ENCODE assay signal across 18 cellular contexts in genomic region chr12:71060426-71060825, GRCh38.
DNase-seq lines count a peak whose midpoint lies in the region; ATAC-seq and TF ChIP-seq lines count a peak whose summit lies in the region.
"Had no signal": no experiment of that assay in that cellular context is flagged by ENCODE, and none has a peak within 500 bp of the region (broad histone marks: within the 10 kb centered on the region; RNA-seq: fewer than 3 reads in every experiment).

No MANE protein-coding gene starts in this region.

- peaks cover 1% of the 10 kb centered on the region for H3K9me3 Mint-ChIP-seq in activated naive CD8-positive, alpha-beta T cell treated with anti-CD3 and anti-CD28 coated beads for 36 hours
- H3K9me3 Mint-ChIP-seq: H9 had no signal

- no peak overlapping the region for H3K4me2 ChIP-seq in hepatocyte

- no peak overlapping the region for H3K27ac ChIP-seq in A673 (ENCODE audit: low read depth, low read length, poor library complexity, severe bottlenecking)
- peak overlapping the region; percentile 7 for H3K27ac ChIP-seq in hepatocyte

- TF ChIP-seq CTCF in A673 (conservative IDR thresholded peaks at IDR 0.05; ENCODE audit: low read depth, low read length) = no peak
- TF ChIP-seq CTCF in hepatocyte (IDR thresholded peaks at IDR 0.05; ENCODE audit: poor library complexity) = no peak
- TF ChIP-seq CTCF in retinal pigment epithelial cell (conservative IDR thresholded peaks at IDR 0.05; ENCODE audit: low read depth, low read length) = no peak

- no peaks in the 10 kb centered on the region for H3K79me2 ChIP-seq in hepatocyte

- intact Hi-C loops in A673 (cut with micrococcal nuclease; ENCODE audit: unreplicated experiment) = no loop called here

- H2AFZ ChIP-seq in hepatocyte = no peak overlapping the region

- no TSS peak for BruUV-seq in A673 (replicated peaks; lab: Mats Ljungman, UMichigan)

- no peaks in the 10 kb centered on the region for H3K36me3 Mint-ChIP-seq in activated naive CD8-positive, alpha-beta T cell treated with anti-CD3 and anti-CD28 coated beads for 36 hours
- H3K36me3 Mint-ChIP-seq: CD4-positive, CD25-positive, alpha-beta regulatory T cell; CD8-positive, alpha-beta memory T cell; IgD-negative memory B cell had no signal

- CTCF ChIA-PET in A673 (lab: Charles Lee) = no interaction called here

- H3K27me3 ChIP-seq in A673 (replicated peaks; ENCODE audit: insufficient read depth, low read depth, low read length, poor library complexity) (no peaks in the 10 kb centered on the region), hepatocyte (no peaks in the 10 kb centered on the region)
- H3K27me3 ChIP-seq: BE2C had no signal

- WGBS in hepatocyte (ENCODE audit: low lambda C conversion rate, missing lambda C conversion rate) = 92% methylated on average over 4 of the region's 4 CpGs

- H3K9me3 ChIP-seq in A673 (ENCODE audit: low read depth, low read length, poor library complexity, severe bottlenecking) (no peaks in the 10 kb centered on the region), hepatocyte (ENCODE audit: low read depth) (no peaks in the 10 kb centered on the region)
- H3K9me3 ChIP-seq: BE2C, Caco-2 had no signal

- no peaks in the 10 kb centered on the region for H3K36me3 ChIP-seq in A673 (ENCODE audit: insufficient read depth, low read length, poor library complexity, severe bottlenecking)
- H3K36me3 ChIP-seq in hepatocyte (replicated peaks; ENCODE audit: insufficient read depth, low read depth) = no peaks in the 10 kb centered on the region
- H3K36me3 ChIP-seq: BE2C had no signal

- H3K4me1 ChIP-seq in A673 (ENCODE audit: insufficient read depth, low read length, poor library complexity, severe bottlenecking) (peaks cover 17% of the 10 kb centered on the region), hepatocyte (ENCODE audit: insufficient read depth) (no peaks in the 10 kb centered on the region)
- H3K4me1 ChIP-seq: Caco-2 had no signal

- no peaks in the 10 kb centered on the region for H4K20me1 ChIP-seq in hepatocyte (ENCODE audit: insufficient read depth, poor library complexity, severe bottlenecking)

- no peaks in the 10 kb centered on the region for H3K4me1 Mint-ChIP-seq in activated naive CD8-positive, alpha-beta T cell treated with anti-CD3 and anti-CD28 coated beads for 36 hours
- H3K4me1 Mint-ChIP-seq: CD4-positive, CD25-positive, alpha-beta regulatory T cell; CD8-positive, alpha-beta memory T cell; IgD-negative memory B cell had no signal

- no peaks in the 10 kb centered on the region for H3K9me2 ChIP-seq in hepatocyte (replicated peaks; ENCODE audit: insufficient read depth)

- POLR2A ChIA-PET in A673 (lab: Charles Lee; ENCODE audit: low non-redundant PET) = no interaction called here

- no peak overlapping the region for H3K27ac Mint-ChIP-seq in activated naive CD8-positive, alpha-beta T cell treated with anti-CD3 and anti-CD28 coated beads for 36 hours
- H3K27ac Mint-ChIP-seq: CD4-positive, CD25-positive, alpha-beta regulatory T cell; CD8-positive, alpha-beta memory T cell; IgD-negative memory B cell had no signal

- peak; percentile 27 for DNase-seq in A673 (ENCODE audit: low spot score)
- DNase-seq in NCI-H524 treated with DMSO at 0.1 percent for 48 hours (lab: John Stamatoyannopoulos, UW) = peak; percentile 80
- DNase-seq in hepatocyte (ENCODE audit: low spot score) = no peak
- DNase-seq in retinal pigment epithelial cell (ENCODE audit: low read depth) = peak; percentile 22
- DNase-seq in activated naive CD8-positive, alpha-beta T cell treated with anti-CD3 and anti-CD28 coated beads for 36 hours = no peak
- DNase-seq in Kasumi-1 (lab: John Stamatoyannopoulos, UW) = no peak
- DNase-seq: ACHN; BE2C; C1 segment of cervical spinal cord; Caco-2; CD4-positive, CD25-positive, alpha-beta regulatory T cell; CD8-positive, alpha-beta memory T cell; DMS79 treated with DMSO at 0.1 percent for 48 hours; GF-D8; H9 had no signal

- no peak for ATAC-seq in HG03280 (IDR thresholded peaks at IDR 0.05; ENCODE audit: unreplicated experiment)
- ATAC-seq: HepG2 had no signal

- H3K4me3 Mint-ChIP-seq in activated naive CD8-positive, alpha-beta T cell treated with anti-CD3 and anti-CD28 coated beads for 36 hours = no peak overlapping the region
- H3K4me3 Mint-ChIP-seq: CD4-positive, CD25-positive, alpha-beta regulatory T cell; CD8-positive, alpha-beta memory T cell; H9; IgD-negative memory B cell had no signal

- H3K27me3 Mint-ChIP-seq in activated naive CD8-positive, alpha-beta T cell treated with anti-CD3 and anti-CD28 coated beads for 36 hours = no peaks in the 10 kb centered on the region
- H3K27me3 Mint-ChIP-seq: CD4-positive, CD25-positive, alpha-beta regulatory T cell; CD8-positive, alpha-beta memory T cell; IgD-negative memory B cell had no signal

- H3K4me3 ChIP-seq in A673 (ENCODE audit: low read depth, low read length, poor library complexity, severe bottlenecking) (no peak overlapping the region), hepatocyte (no peak overlapping the region), retinal pigment epithelial cell (ENCODE audit: low read length) (no peak overlapping the region)

Comparison
In these comparisons a context has a peak if more than half of its experiments do, and no peak if none do; other contexts are left out.
1. DNase-seq: peak in A673 (single experiment), NCI-H524 treated with DMSO at 0.1 percent for 48 hours (single experiment) and retinal pigment epithelial cell (single experiment); none in hepatocyte (single experiment), activated naive CD8-positive, alpha-beta T cell treated with anti-CD3 and anti-CD28 coated beads for 36 hours (single experiment) and Kasumi-1 (0 of 2).